Comparison of ENCODE assay signal across 13 cellular contexts in the genomic region with DNA sequence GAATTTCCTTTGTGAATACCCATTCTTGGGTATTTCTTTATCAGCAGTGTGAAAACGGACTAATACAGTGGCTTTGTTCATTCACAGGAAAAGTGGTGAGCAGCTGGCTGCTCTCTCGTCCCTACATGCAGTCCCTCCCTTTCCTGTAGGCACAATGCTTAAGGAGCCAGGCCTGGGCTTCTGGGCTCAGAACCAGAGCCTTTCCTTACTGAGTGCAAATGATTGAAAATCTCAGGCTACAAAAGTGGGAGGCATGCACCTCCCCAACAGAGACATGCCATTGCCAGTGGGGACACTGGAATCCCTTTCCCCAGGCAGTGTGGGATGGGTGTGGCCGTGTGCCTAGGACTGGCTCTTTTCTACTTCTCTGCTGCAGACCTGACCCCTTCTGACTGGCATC.
DNase-seq lines count a peak whose midpoint lies in the region; ATAC-seq, FAIRE-seq and TF ChIP-seq lines count a peak whose summit lies in the region.
"Had no signal": no experiment of that assay in that cellular context is flagged by ENCODE, and none has a peak within 500 bp of the region (broad histone marks: within the 10 kb centered on the region; RNA-seq: fewer than 3 reads in every experiment).

No MANE protein-coding gene starts in this region.

- H3K4me3 ChIP-seq in A549 (no peak overlapping the region), brain microvascular endothelial cell (ENCODE audit: low read depth, low read length) (no peak overlapping the region), right atrium auricular region (no peak overlapping the region)

- H3K4me1 ChIP-seq in A549, result peaks cover 77% of the 10 kb centered on the region
- H3K4me1 ChIP-seq in right atrium auricular region, result peaks cover 0 to 52% of the 10 kb centered on the region in 2 donors

- peaks cover 20% of the 10 kb centered on the region for H3K9me3 ChIP-seq in A549
- no peaks in the 10 kb centered on the region for H3K9me3 ChIP-seq in right atrium auricular region

- H3K36me3 ChIP-seq in brain microvascular endothelial cell (replicated peaks) (no peaks in the 10 kb centered on the region), right atrium auricular region (no peaks in the 10 kb centered on the region)

- H3K27ac ChIP-seq in A549, result peak overlapping the region; percentile 97 to 99
- peak overlapping the region; percentile 95 for H3K27ac ChIP-seq in brain microvascular endothelial cell
- H3K27ac ChIP-seq in right atrium auricular region, result peak overlapping the region; percentile 64 to 67

- no peak for ATAC-seq in A549

- peaks cover 18% of the 10 kb centered on the region for H3K4me1 Mint-ChIP-seq in nephron progenitor cell
- peaks cover 16% of the 10 kb centered on the region for H3K4me1 Mint-ChIP-seq in endothelial cell (ENCODE audit: unreplicated experiment)

- H3K27me3 Mint-ChIP-seq in nephron progenitor cell (ENCODE audit: low read depth, poor library complexity), result peaks cover 10% of the 10 kb centered on the region
- H3K27me3 Mint-ChIP-seq in endothelial cell (ENCODE audit: unreplicated experiment), result no peaks in the 10 kb centered on the region

- TF ChIP-seq RAD21 in A549 (conservative IDR thresholded peaks at IDR 0.05 in 1 of 2, IDR thresholded peaks at IDR 0.05 in 1 of 2), result no peak

- FAIRE-seq in A549 (lab: Jason Lieb, UNC), result no peak
- FAIRE-seq: H54 had no signal

- TF ChIP-seq EP300 in A549 (IDR thresholded peaks at IDR 0.05), result no peak

- no peak for TF ChIP-seq CTCF in A549 (IDR thresholded peaks at IDR 0.05)
- no peak for TF ChIP-seq CTCF in brain microvascular endothelial cell (IDR thresholded peaks at IDR 0.05; ENCODE audit: low read depth, low read length, missing control alignments)
- TF ChIP-seq CTCF in right atrium auricular region (IDR thresholded peaks at IDR 0.05), result no peak
- TF ChIP-seq CTCF in nephron progenitor cell (IDR thresholded peaks at IDR 0.05), result no peak
- TF ChIP-seq CTCF in endothelial cell (IDR thresholded peaks at IDR 0.05; ENCODE audit: unreplicated experiment), result no peak

- peak overlapping the region; percentile 55; the same call in 1 of the 3 replicates for H3K4me2 ChIP-seq in A549

- TF ChIP-seq POLR2A in A549 (IDR thresholded peaks at IDR 0.05; ENCODE audit: low read length), result no peak

- H3K27me3 ChIP-seq in brain microvascular endothelial cell (replicated peaks), result no peaks in the 10 kb centered on the region
- H3K27me3 ChIP-seq in right atrium auricular region, result no peaks in the 10 kb centered on the region

- H3K36me3 Mint-ChIP-seq in nephron progenitor cell (ENCODE audit: low read depth) (no peaks in the 10 kb centered on the region), endothelial cell (ENCODE audit: low read depth, unreplicated experiment) (peaks cover 3% of the 10 kb centered on the region)

- H3K27ac Mint-ChIP-seq in nephron progenitor cell (no peak overlapping the region), endothelial cell (ENCODE audit: unreplicated experiment) (no peak overlapping the region)

- H3K4me3 Mint-ChIP-seq in nephron progenitor cell, result no peak overlapping the region
- no peak overlapping the region for H3K4me3 Mint-ChIP-seq in endothelial cell (ENCODE audit: unreplicated experiment)

- intact Hi-C loops in posterior vena cava (cut with DNase I), result loop anchor here in 1 of 2 donors (5.0 kb wide), 1 partner anchor 272 kb away; no protein-coding TSS in a partner anchor

- in situ Hi-C loops in brain microvascular endothelial cell (cut with HindIII; ENCODE audit: low pct_ligation_motif_present, low sequenced_read_pairs), result no loop called here

- POLR2A ChIA-PET in A549 (lab: Yijun Ruan, JAX), result no interaction called here
- POLR2A ChIA-PET in HEK293T (lab: Yijun Ruan, JAX), result no interaction called here

- DNase-seq in A549 (ENCODE audit: low read depth in 1 of 2, low spot score in 1 of 2) (no peak), brain microvascular endothelial cell (no peak), right atrium auricular region (ENCODE audit: low spot score) (no peak), posterior vena cava (ENCODE audit: low spot score) (peak; percentile 38), nephron progenitor cell (no peak), endothelial cell (ENCODE audit: low spot score) (no peak), NCI-H1694 treated with DMSO at 0.1 percent for 48 hours (lab: John Stamatoyannopoulos, UW) (no peak), HEK293T (ENCODE audit: extremely low spot score) (no peak)
- DNase-seq: activated CD4-positive, alpha-beta T cell treated with anti-CD3 and anti-CD28 coated beads, Interleukin-2, amount 50 U/mL, for 4 hours; NCI-H510A; RPMI8226; T-helper 9 cell had no signal

- CTCF ChIA-PET in A549 (lab: Yijun Ruan, JAX), result interaction anchor here (0.5 to 1.2 kb wide), 3 partner anchors 8 to 73 kb away, joined by 3 to 5 read pairs (median 4); no protein-coding TSS in a partner anchor
- CTCF ChIA-PET in HEK293T (lab: Yijun Ruan, JAX), result no interaction called here

- H3K9me3 Mint-ChIP-seq in nephron progenitor cell (peaks cover 13% of the 10 kb centered on the region), endothelial cell (ENCODE audit: unreplicated experiment) (no peaks in the 10 kb centered on the region)

- 61% methylated on average over 3 of the region's 3 CpGs for WGBS in A549 (ENCODE audit: missing lambda C conversion rate)

TF ChIP-seq in A549, 52 proteins besides CTCF, POLR2A, EP300 and RAD21:
- no peak for TF ChIP-seq HOXB5 (CRISPR knock-in tag; IDR thresholded peaks at IDR 0.05)
- TF ChIP-seq HDAC2 (IDR thresholded peaks at IDR 0.05), result no peak
- TF ChIP-seq RNF2 (IDR thresholded peaks at IDR 0.05; ENCODE audit: borderline replicate concordance, low read depth), result no peak
- TF ChIP-seq NPAS2 (CRISPR knock-in tag; IDR thresholded peaks at IDR 0.05; ENCODE audit: borderline replicate concordance), result no peak

TF ChIP-seq in HEK293T, 16 proteins besides CTCF, POLR2A, EP300 and RAD21:
- TF ChIP-seq NFRKB (IDR thresholded peaks at IDR 0.05) (no peak), L3MBTL2 (conservative IDR thresholded peaks at IDR 0.05) (no peak), HDGF (IDR thresholded peaks at IDR 0.05; ENCODE audit: borderline replicate concordance) (no peak), BHLHE40 (IDR thresholded peaks at IDR 0.05; ENCODE audit: borderline replicate concordance) (no peak), FOXK2 (IDR thresholded peaks at IDR 0.05) (no peak), FOXA1 (IDR thresholded peaks at IDR 0.05) (no peak), SUZ12 (IDR thresholded peaks at IDR 0.05) (no peak), PKNOX1 (IDR thresholded peaks at IDR 0.05) (no peak), SP1 (IDR thresholded peaks at IDR 0.05) (no peak), ELF4 (IDR thresholded peaks at IDR 0.05) (no peak), TARDBP (IDR thresholded peaks at IDR 0.05) (no peak), FOXM1 (IDR thresholded peaks at IDR 0.05; ENCODE audit: borderline replicate concordance) (no peak)
TF ChIP-seq in HEK293T: peak in this region for 0.
